Comparison of ENCODE assay signal across 17 cellular contexts in the genomic region with DNA sequence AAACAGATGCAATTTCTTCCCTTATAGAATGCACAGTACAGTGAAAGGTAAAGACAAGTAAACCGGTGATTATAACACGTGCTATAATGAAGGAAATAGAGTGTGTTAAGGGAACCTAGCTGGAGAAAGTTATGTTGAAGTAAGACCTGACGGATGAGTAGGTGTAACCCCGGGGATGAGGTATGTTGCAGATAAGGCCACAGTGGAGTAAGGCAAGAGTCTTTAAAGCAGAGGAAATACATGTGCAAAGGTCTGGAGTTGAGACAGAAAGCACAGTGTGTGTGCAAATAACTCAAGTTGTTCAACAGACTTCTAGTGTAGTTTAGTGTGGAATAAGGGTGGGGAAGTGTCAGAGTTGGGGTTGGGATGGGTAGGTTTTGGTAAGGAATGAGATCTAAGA.
"Had no signal": no experiment of that assay in that cellular context is flagged by ENCODE, and none has a peak within 500 bp of the region (broad histone marks: within the 10 kb centered on the region; RNA-seq: fewer than 3 reads in every experiment).

No MANE protein-coding gene starts in this region.

- H3K27me3 Mint-ChIP-seq: activated CD4-positive, alpha-beta T cell treated with anti-CD3 and anti-CD28 coated beads for 36 hours; effector memory CD8-positive, alpha-beta T cell; stimulated activated naive B cell treated with anti-CD40 and anti-IgM and Interleukin-4, amounts not matched to agents 10 μg/mL and 1 μg/mL and 100 μg/mL, for 72 hours had no signal

- DNase-seq: activated CD4-positive, alpha-beta T cell treated with anti-CD3 and anti-CD28 coated beads for 36 hours; activated CD8-positive, alpha-beta memory T cell treated with anti-CD3 and anti-CD28 coated beads, Interleukin-2, amount 50 U/mL, for 48 hours; activated CD8-positive, alpha-beta T cell treated with anti-CD3 and anti-CD28 coated beads, Interleukin-2, amount 10 ng/mL, durations not matched to agents 7 days and 5 days; activated naive CD4-positive, alpha-beta T cell; amniotic stem cell; body of pancreas; effector memory CD8-positive, alpha-beta T cell; hypothalamus; kidney glomerular epithelial cell; nucleus accumbens; right cardiac atrium; stimulated activated CD4-positive, alpha-beta T cell treated with anti-CD3 and anti-CD28 coated beads, Interleukin-2, amount 100 ng/mL, for 24 hours; stimulated activated naive B cell treated with anti-CD40 and anti-IgM and Interleukin-4, amounts not matched to agents 10 μg/mL and 1 μg/mL and 100 μg/mL, for 72 hours; T-helper 9 cell; upper lobe of right lung had no signal

- H3K9me3 ChIP-seq: body of pancreas, suprapubic skin, upper lobe of right lung had no signal

- H3K4me3 Mint-ChIP-seq: activated CD4-positive, alpha-beta T cell treated with anti-CD3 and anti-CD28 coated beads for 36 hours; activated CD8-positive, alpha-beta T cell treated with anti-CD3 and anti-CD28 coated beads, Interleukin-2, amount 10 ng/mL, durations not matched to agents 7 days and 5 days; effector memory CD8-positive, alpha-beta T cell; stimulated activated naive B cell treated with anti-CD40 and anti-IgM and Interleukin-4, amounts not matched to agents 10 μg/mL and 1 μg/mL and 100 μg/mL, for 72 hours had no signal

- H3K27me3 ChIP-seq: body of pancreas, suprapubic skin, upper lobe of right lung had no signal

- H3K36me3 ChIP-seq: suprapubic skin, upper lobe of right lung had no signal

- H3K27ac Mint-ChIP-seq: activated CD4-positive, alpha-beta T cell treated with anti-CD3 and anti-CD28 coated beads for 36 hours; activated CD8-positive, alpha-beta T cell treated with anti-CD3 and anti-CD28 coated beads, Interleukin-2, amount 10 ng/mL, durations not matched to agents 7 days and 5 days; effector memory CD8-positive, alpha-beta T cell; stimulated activated naive B cell treated with anti-CD40 and anti-IgM and Interleukin-4, amounts not matched to agents 10 μg/mL and 1 μg/mL and 100 μg/mL, for 72 hours had no signal

- ATAC-seq: activated CD4-positive, alpha-beta T cell treated with anti-CD3 and anti-CD28 coated beads for 36 hours; activated CD8-positive, alpha-beta T cell treated with anti-CD3 and anti-CD28 coated beads, Interleukin-2, amount 10 ng/mL, durations not matched to agents 7 days and 5 days; body of pancreas; effector memory CD8-positive, alpha-beta T cell; right cardiac atrium; stimulated activated naive B cell treated with anti-CD40 and anti-IgM and Interleukin-4, amounts not matched to agents 10 μg/mL and 1 μg/mL and 100 μg/mL, for 72 hours; upper lobe of right lung had no signal

- H3K27ac ChIP-seq: body of pancreas, suprapubic skin, upper lobe of right lung, VCaP had no signal

- H3K4me3 ChIP-seq: body of pancreas, suprapubic skin, upper lobe of right lung had no signal
